ENCODE assay signal across 11 cellular contexts in the genomic region with DNA sequence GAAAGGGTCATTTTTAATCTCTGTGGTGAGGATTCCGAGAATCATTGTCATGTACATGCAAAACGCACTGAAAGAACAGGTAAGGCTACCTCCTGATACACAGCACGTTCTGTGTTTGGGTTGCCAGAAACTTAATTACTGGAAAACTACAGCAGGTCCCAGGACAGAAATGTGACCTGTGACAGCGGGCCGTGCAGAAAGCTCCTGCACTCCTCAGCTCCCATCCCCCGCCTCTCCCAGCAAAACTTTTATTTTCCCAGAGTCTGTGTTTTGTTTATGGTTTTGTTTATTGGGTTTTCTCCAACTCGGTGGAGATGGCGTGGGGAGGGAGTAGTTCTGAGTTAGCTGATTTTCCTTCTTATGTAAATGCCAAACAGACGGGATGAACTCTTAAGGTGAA. TPM values are rescaled to one million over a fixed set of nuclear protein-coding genes. Genes with fewer than 3 reads are reported as not detected.
DNase-seq lines count a peak whose midpoint lies in the region; TF ChIP-seq lines count a peak whose summit lies in the region.
"Had no signal": no experiment of that assay in that cellular context is flagged by ENCODE, and none has a peak within 500 bp of the region (broad histone marks: within the 10 kb centered on the region; RNA-seq: fewer than 3 reads in every experiment).

No MANE protein-coding gene starts in this region.

- H3K23ac ChIP-seq in H9 (ENCODE audit: insufficient read length, low read depth, low read length): no peak overlapping the region

- H3K27me3 Mint-ChIP-seq in H9 (ENCODE audit: low read depth): no peaks in the 10 kb centered on the region

- no peak for TF ChIP-seq POLR2A in breast epithelium (IDR thresholded peaks at IDR 0.05)

- H3K14ac ChIP-seq in H9 (ENCODE audit: insufficient read depth, low read length): no peak overlapping the region

- intact Hi-C loops in breast epithelium (cut with DNase I; ENCODE audit: low total_unique reads): loop anchor here (10.0 kb wide), 1 partner anchor 60 kb away; a partner anchor contains a TSS

- H2BK20ac ChIP-seq in H9 (ENCODE audit: low read depth, low read length, poor library complexity, severe bottlenecking): no peak overlapping the region

- no peak overlapping the region for H2AK5ac ChIP-seq in H9 (ENCODE audit: insufficient read length, low read length)

- H3K23me2 ChIP-seq in H9 (ENCODE audit: insufficient read length, low read depth, low read length, poor library complexity, severe bottlenecking): no peaks in the 10 kb centered on the region

- H2AFZ ChIP-seq in H9 (ENCODE audit: low read length): no peak overlapping the region

- H3K79me1 ChIP-seq in H9 (ENCODE audit: insufficient read depth, low read depth, low read length, poor library complexity, severe bottlenecking): no peaks in the 10 kb centered on the region

- peak overlapping the region; percentile 30 for H3K4me2 ChIP-seq in H9 (ENCODE audit: insufficient read depth, insufficient read length, low read length)

- no CpG with 5 or more reads among the region's 9 CpGs for WGBS in H9 (ENCODE audit: extremely low coverage, insufficient read length, low lambda C conversion rate)

- no peak overlapping the region for H2BK12ac ChIP-seq in H9 (ENCODE audit: insufficient read length, low read depth, low read length)

- H3K4me1 ChIP-seq in H9 (ENCODE audit: insufficient read depth, low read length) (peaks cover 20% of the 10 kb centered on the region; the same call in 1 of the 2 replicates), breast epithelium (peaks cover 10% of the 10 kb centered on the region in 2 donors), skeletal muscle tissue (ENCODE audit: control insufficient read depth in 3 of 3, insufficient read depth in 3 of 3, low read length in 3 of 3) (peaks cover 18 to 22% (median 18%) of the 10 kb centered on the region in 3 donors)

- H3K27me3 ChIP-seq in H9 (ENCODE audit: insufficient read depth, low read length) (no peaks in the 10 kb centered on the region), breast epithelium (no peaks in the 10 kb centered on the region), skeletal muscle tissue (ENCODE audit: control insufficient read depth in 3 of 3, insufficient read depth in 3 of 3, low read length in 3 of 3) (no peaks in the 10 kb centered on the region)

- no peak overlapping the region for H3K56ac ChIP-seq in H9 (ENCODE audit: insufficient read length, low read depth, low read length)

- no peak overlapping the region for H4K5ac ChIP-seq in H9 (ENCODE audit: insufficient read length, low read depth, low read length)

- TF ChIP-seq CTCF in H9 (conservative IDR thresholded peaks at IDR 0.05): no peak
- no peak for TF ChIP-seq CTCF in breast epithelium (IDR thresholded peaks at IDR 0.05)

- H3K27ac Mint-ChIP-seq in H9: no peak overlapping the region; a peak in 1 of 7 replicates

- H3K4ac ChIP-seq in H9 (ENCODE audit: low read depth, low read length): no peak overlapping the region

- no peaks in the 10 kb centered on the region for H4K20me1 ChIP-seq in H9 (ENCODE audit: control insufficient read depth, insufficient read depth, insufficient read length)

- H3K4me3 ChIP-seq in breast epithelium (peak overlapping the region in 1 of 3 donors; percentile 49), skeletal muscle tissue (ENCODE audit: low read length in 3 of 3) (no peak overlapping the region)

- no peaks in the 10 kb centered on the region for H3K9me3 ChIP-seq in H9 (ENCODE audit: control insufficient read depth, low read depth, low read length)
- H3K9me3 ChIP-seq in breast epithelium: no peaks in the 10 kb centered on the region
- no peaks in the 10 kb centered on the region for H3K9me3 ChIP-seq in skeletal muscle tissue (ENCODE audit: control insufficient read depth in 3 of 3, low read length in 3 of 3)

- H2BK5ac ChIP-seq in H9 (ENCODE audit: insufficient read length, low read length): no peak overlapping the region

- H3K9ac ChIP-seq in H9 (ENCODE audit: extremely low read depth, insufficient read length, low read length): no peak overlapping the region
- H3K9ac ChIP-seq in skeletal muscle tissue (ENCODE audit: low read depth in 1 of 3, low read length in 3 of 3): no peak overlapping the region

- no peaks in the 10 kb centered on the region for H3K9me3 Mint-ChIP-seq in H9

- peaks cover 61 to 64% of the 10 kb centered on the region in 2 experiments for H3K4me1 Mint-ChIP-seq in H9

- H3T11ph ChIP-seq in H9 (ENCODE audit: low read length): no peak overlapping the region

- H4K8ac ChIP-seq in H9 (replicated peaks; ENCODE audit: insufficient read length, low read depth, low read length): no peak overlapping the region

- H3K36me3 ChIP-seq in breast epithelium (no peaks in the 10 kb centered on the region), skeletal muscle tissue (ENCODE audit: control insufficient read depth in 3 of 3, insufficient read depth in 3 of 3, low read length in 3 of 3) (no peaks in the 10 kb centered on the region)

- no peak overlapping the region for H4K91ac ChIP-seq in H9 (ENCODE audit: insufficient read length, low read depth, low read length)

- no peak for DNase-seq in H9
- DNase-seq in breast epithelium (ENCODE audit: low spot score in 2 of 2): peak in 1 of 2 donors; percentile 55
- peak; percentile 19 for DNase-seq in kidney tubule cell (ENCODE audit: low spot score)
- no peak for DNase-seq in NCI-H774 (lab: John Stamatoyannopoulos, UW)
- no peak for DNase-seq in HUDEP-2 (lab: John Stamatoyannopoulos, UW; ENCODE audit: unreplicated experiment in 76 of 76)
- DNase-seq in NCI-H187 (lab: John Stamatoyannopoulos, UW): no peak
- DNase-seq in stimulated activated CD4-positive, alpha-beta T cell treated with anti-CD3 and anti-CD28 coated beads, Interleukin-4, amount 100 ng/mL, for 1 hour: no peak
- DNase-seq: COR-L47, NCI-H446 treated with DMSO at 0.1 percent for 48 hours, SW 1271 had no signal

- no peak overlapping the region for H3K27ac ChIP-seq in H9 (ENCODE audit: insufficient read length, low read depth, low read length)
- peak overlapping the region; percentile 93 to 99 for H3K27ac ChIP-seq in breast epithelium
- peak overlapping the region; percentile 76 for H3K27ac ChIP-seq in skeletal muscle tissue (ENCODE audit: low read depth, low read length)

- no peaks in the 10 kb centered on the region for H3K36me3 Mint-ChIP-seq in H9 (ENCODE audit: insufficient read depth in 1 of 3, low read depth in 3 of 3)

- H2BK15ac ChIP-seq in H9 (ENCODE audit: low read depth, low read length): no peak overlapping the region

- no peaks in the 10 kb centered on the region for H3K79me2 ChIP-seq in H9 (ENCODE audit: insufficient read depth, low read length)

- H2BK120ac ChIP-seq in H9 (ENCODE audit: low read depth, low read length, poor library complexity, severe bottlenecking): no peak overlapping the region

- H3K18ac ChIP-seq in H9 (ENCODE audit: insufficient read length, low read depth, low read length): no peak overlapping the region

- 0 out of 5 replicates have a peak overlapping the region, but pooled peaks of 1 of the 2 experiments have one; percentile 7 for H3K4me3 Mint-ChIP-seq in H9

RNA-seq across cellular contexts. Expression of a gene that starts 44.7 kb away (rescaled TPM):
- total RNA-seq in H9 (2021): 4.8 and 5.5 TPM in 2 replicates
- 10 to 100 TPM in 2 of 3 donors, 1 to 10 TPM in 1; 2.1 to 12.6 (median 10.5) TPM for total RNA-seq in breast epithelium
- total RNA-seq in skeletal muscle tissue: 2.6 TPM
